2 cellular contexts compared by ENCODE assay signal in genomic region chr7:138029126-138029525, GRCh38.
TF ChIP-seq lines count a peak whose summit lies in the region.

No MANE protein-coding gene starts in this region.

TF ChIP-seq in GM23338, 12 proteins besides CTCF, POLR2A, EP300 and RAD21:
- TF ChIP-seq STAT1 (IDR thresholded peaks at IDR 0.05; ENCODE audit: unreplicated experiment) (no peak), ZNF114 (CRISPR knock-in tag; IDR thresholded peaks at IDR 0.05) (no peak), ZNF331 (CRISPR knock-in tag; IDR thresholded peaks at IDR 0.05; ENCODE audit: low read depth) (no peak), EZH2phosphoT487 (IDR thresholded peaks at IDR 0.05; ENCODE audit: unreplicated experiment) (no peak)
- TF ChIP-seq, protein P1, sequence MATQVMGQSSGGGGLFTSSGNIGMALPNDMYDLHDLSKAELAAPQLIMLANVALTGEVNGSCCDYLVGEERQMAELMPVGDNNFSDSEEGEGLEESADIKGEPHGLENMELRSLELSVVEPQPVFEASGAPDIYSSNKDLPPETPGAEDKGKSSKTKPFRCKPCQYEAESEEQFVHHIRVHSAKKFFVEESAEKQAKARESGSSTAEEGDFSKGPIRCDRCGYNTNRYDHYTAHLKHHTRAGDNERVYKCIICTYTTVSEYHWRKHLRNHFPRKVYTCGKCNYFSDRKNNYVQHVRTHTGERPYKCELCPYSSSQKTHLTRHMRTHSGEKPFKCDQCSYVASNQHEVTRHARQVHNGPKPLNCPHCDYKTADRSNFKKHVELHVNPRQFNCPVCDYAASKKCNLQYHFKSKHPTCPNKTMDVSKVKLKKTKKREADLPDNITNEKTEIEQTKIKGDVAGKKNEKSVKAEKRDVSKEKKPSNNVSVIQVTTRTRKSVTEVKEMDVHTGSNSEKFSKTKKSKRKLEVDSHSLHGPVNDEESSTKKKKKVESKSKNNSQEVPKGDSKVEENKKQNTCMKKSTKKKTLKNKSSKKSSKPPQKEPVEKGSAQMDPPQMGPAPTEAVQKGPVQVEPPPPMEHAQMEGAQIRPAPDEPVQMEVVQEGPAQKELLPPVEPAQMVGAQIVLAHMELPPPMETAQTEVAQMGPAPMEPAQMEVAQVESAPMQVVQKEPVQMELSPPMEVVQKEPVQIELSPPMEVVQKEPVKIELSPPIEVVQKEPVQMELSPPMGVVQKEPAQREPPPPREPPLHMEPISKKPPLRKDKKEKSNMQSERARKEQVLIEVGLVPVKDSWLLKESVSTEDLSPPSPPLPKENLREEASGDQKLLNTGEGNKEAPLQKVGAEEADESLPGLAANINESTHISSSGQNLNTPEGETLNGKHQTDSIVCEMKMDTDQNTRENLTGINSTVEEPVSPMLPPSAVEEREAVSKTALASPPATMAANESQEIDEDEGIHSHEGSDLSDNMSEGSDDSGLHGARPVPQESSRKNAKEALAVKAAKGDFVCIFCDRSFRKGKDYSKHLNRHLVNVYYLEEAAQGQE (IDR thresholded peaks at IDR 0.05; ENCODE audit: unreplicated experiment) = no peak

TF ChIP-seq in WTC11, 78 proteins besides CTCF, POLR2A, EP300 and RAD21:
- no peak for TF ChIP-seq MXD4 (CRISPR knock-in tag; IDR thresholded peaks at IDR 0.05; ENCODE audit: borderline replicate concordance)
- TF ChIP-seq, protein P2, sequence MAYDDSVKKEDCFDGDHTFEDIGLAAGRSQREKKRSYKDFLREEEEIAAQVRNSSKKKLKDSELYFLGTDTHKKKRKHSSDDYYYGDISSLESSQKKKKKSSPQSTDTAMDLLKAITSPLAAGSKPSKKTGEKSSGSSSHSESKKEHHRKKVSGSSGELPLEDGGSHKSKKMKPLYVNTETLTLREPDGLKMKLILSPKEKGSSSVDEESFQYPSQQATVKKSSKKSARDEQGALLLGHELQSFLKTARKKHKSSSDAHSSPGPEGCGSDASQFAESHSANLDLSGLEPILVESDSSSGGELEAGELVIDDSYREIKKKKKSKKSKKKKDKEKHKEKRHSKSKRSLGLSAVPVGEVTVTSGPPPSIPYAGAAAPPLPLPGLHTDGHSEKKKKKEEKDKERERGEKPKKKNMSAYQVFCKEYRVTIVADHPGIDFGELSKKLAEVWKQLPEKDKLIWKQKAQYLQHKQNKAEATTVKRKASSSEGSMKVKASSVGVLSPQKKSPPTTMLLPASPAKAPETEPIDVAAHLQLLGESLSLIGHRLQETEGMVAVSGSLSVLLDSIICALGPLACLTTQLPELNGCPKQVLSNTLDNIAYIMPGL (CRISPR knock-in tag; IDR thresholded peaks at IDR 0.05) = no peak
- no peak for TF ChIP-seq ZNF219 (CRISPR knock-in tag; IDR thresholded peaks at IDR 0.05; ENCODE audit: borderline replicate concordance)
- TF ChIP-seq CREB1 (CRISPR knock-in tag; IDR thresholded peaks at IDR 0.05) = no peak
- TF ChIP-seq JAZF1 (CRISPR knock-in tag; IDR thresholded peaks at IDR 0.05) = no peak
- no peak for TF ChIP-seq CREM (CRISPR knock-in tag; IDR thresholded peaks at IDR 0.05)
- no peak for TF ChIP-seq ATF1 (CRISPR knock-in tag; IDR thresholded peaks at IDR 0.05)
- TF ChIP-seq SP1 (CRISPR knock-in tag; conservative IDR thresholded peaks at IDR 0.05) = no peak
- no peak for TF ChIP-seq ZNF263 (CRISPR knock-in tag; IDR thresholded peaks at IDR 0.05; ENCODE audit: low read depth)
- no peak for TF ChIP-seq PRRX2 (CRISPR knock-in tag; IDR thresholded peaks at IDR 0.05)
TF ChIP-seq in WTC11: peak in this region for 0.
